Comparison of ENCODE assay signal across 12 cellular contexts in genomic region chr17:15409721-15410247, GRCh38. TPM values are rescaled to one million over a fixed set of nuclear protein-coding genes. Genes with fewer than 3 reads are reported as not detected.
A peak's percentile ranks its signal among the peaks of the same experiment; 100 is the strongest.
DNase-seq lines count a peak whose midpoint lies in the region; ATAC-seq and TF ChIP-seq lines count a peak whose summit lies in the region.
"Had no signal": no experiment of that assay in that cellular context is flagged by ENCODE, and none has a peak within 500 bp of the region (broad histone marks: within the 10 kb centered on the region; RNA-seq: fewer than 3 reads in every experiment).

No MANE protein-coding gene starts in this region.

- H3K79me2 ChIP-seq in SK-N-SH (ENCODE audit: insufficient read depth): no peaks in the 10 kb centered on the region

- H3K4me2 ChIP-seq in SK-N-SH: peak overlapping the region; percentile 12; the same call in 1 of the 2 replicates

- no peak for TF ChIP-seq RAD21 in SK-N-SH (IDR thresholded peaks at IDR 0.05; ENCODE audit: low read length)

- TF ChIP-seq POLR2A in ovary (IDR thresholded peaks at IDR 0.05): peak; percentile 40

- WGBS in SK-N-SH (ENCODE audit: low lambda C conversion rate): 64% methylated on average over 14 of the region's 14 CpGs
- 1 to 8% (median 5%) methylated on average over 14 of the region's 14 CpGs for WGBS in ovary, 3 donors

- peaks cover 7% of the 10 kb centered on the region for H3F3A ChIP-seq in SK-N-SH (replicated peaks; ENCODE audit: insufficient read depth)

- ATAC-seq in GM19023 (IDR thresholded peaks at IDR 0.05; ENCODE audit: unreplicated experiment): no peak
- ATAC-seq in HG03442 (IDR thresholded peaks at IDR 0.05; ENCODE audit: unreplicated experiment): no peak

- H3K36me3 ChIP-seq in SK-N-SH (replicated peaks in 1 of 2; ENCODE audit: control insufficient read depth in 1 of 2, insufficient read depth in 2 of 2, low read length in 1 of 2) (no peaks in the 10 kb centered on the region), ovary (no peaks in the 10 kb centered on the region)
- H3K36me3 ChIP-seq: BLaER1 treated with 17β-estradiol and CSF1 and Interleukin-3, amounts not matched to agents 10 nM and 100 nM; WERI-Rb-1 had no signal

- CTCF ChIA-PET in SK-N-SH (lab: Yijun Ruan, JAX): interaction anchor here (2.3 kb wide), 1 partner anchor 147 kb away, joined by 6 read pairs; no protein-coding TSS in a partner anchor

- H2AFZ ChIP-seq in SK-N-SH (ENCODE audit: low read depth): peak overlapping the region; percentile 38

- no peak overlapping the region for H3K9ac ChIP-seq in SK-N-SH
- H3K9ac ChIP-seq: BLaER1 treated with 17β-estradiol and CSF1 and Interleukin-3, amounts not matched to agents 10 nM and 100 nM had no signal

- H4K20me1 ChIP-seq in SK-N-SH (ENCODE audit: insufficient read depth): no peaks in the 10 kb centered on the region
- H4K20me1 ChIP-seq: BLaER1 treated with 17β-estradiol and CSF1 and Interleukin-3, amounts not matched to agents 10 nM and 100 nM had no signal

- POLR2A ChIA-PET in SK-N-SH (lab: Yijun Ruan, JAX): no interaction called here

- TF ChIP-seq EP300 in SK-N-SH (IDR thresholded peaks at IDR 0.05; ENCODE audit: borderline replicate concordance in 1 of 2, low read depth in 1 of 2, low read length in 1 of 2) (0 out of 4 replicates have a peak, but pooled peaks of 1 of the 2 experiments have one; percentile 64), ovary (IDR thresholded peaks at IDR 0.05) (peak; percentile 37)

- H3K4me3 ChIP-seq in SK-N-SH (ENCODE audit: low read depth in 2 of 2, low read length in 1 of 2) (no peak overlapping the region), foreskin fibroblast (ENCODE audit: low read depth in 1 of 2, low read length in 2 of 2) (peak overlapping the region; percentile 30 to 46), ovary (peak overlapping the region; percentile 23)
- H3K4me3 ChIP-seq: BLaER1 treated with 17β-estradiol and CSF1 and Interleukin-3, amounts not matched to agents 10 nM and 100 nM had no signal

- TF ChIP-seq CTCF in SK-N-SH (IDR thresholded peaks at IDR 0.05) (no peak), foreskin fibroblast (IDR thresholded peaks at IDR 0.05; ENCODE audit: low read depth, low read length) (no peak), ovary (IDR thresholded peaks at IDR 0.05) (no peak)

- intact Hi-C loops in ovary (cut with DNase I): loop anchor here in 1 of 4 donors (5.0 kb wide), 1 partner anchor 147 kb away; no protein-coding TSS in a partner anchor

- H3K9me2 ChIP-seq in SK-N-SH: no peaks in the 10 kb centered on the region

- H3K27ac ChIP-seq in SK-N-SH (ENCODE audit: low read depth in 2 of 2, low read length in 1 of 2): peak overlapping the region; percentile 50 to 78; a peak in 3 of 4 replicates
- H3K27ac ChIP-seq in ovary: peak overlapping the region; percentile 47 to 65
- H3K27ac ChIP-seq: BLaER1 treated with 17β-estradiol and CSF1 and Interleukin-3, amounts not matched to agents 10 nM and 100 nM; WERI-Rb-1 had no signal

- DNase-seq in AG08395 (ENCODE audit: low spot score) (peak; percentile 93), SK-N-SH (no peak), foreskin fibroblast (peak; percentile 88 to 93), ovary (peak; percentile 67 to 78 (median 71)), GM19238 (ENCODE audit: insufficient read length, low spot score) (no peak), NCI-H1694 treated with DMSO at 0.1 percent for 48 hours (lab: John Stamatoyannopoulos, UW) (no peak)
- DNase-seq: naive B cell, NCI-H510A treated with DMSO at 0.1 percent for 48 hours, WERI-Rb-1 had no signal

- H3K27me3 ChIP-seq in SK-N-SH (ENCODE audit: insufficient read depth) (no peaks in the 10 kb centered on the region), ovary (no peaks in the 10 kb centered on the region)
- H3K27me3 ChIP-seq: BLaER1 treated with 17β-estradiol and CSF1 and Interleukin-3, amounts not matched to agents 10 nM and 100 nM had no signal

- H3K4me1 ChIP-seq in SK-N-SH (ENCODE audit: control insufficient read depth in 1 of 2, insufficient read depth in 2 of 2, low read depth in 1 of 2, low read length in 1 of 2) (peaks cover 3 to 12% of the 10 kb centered on the region in 2 experiments; a peak in 2 of 4 replicates), ovary (ENCODE audit: insufficient read depth) (peaks cover 10% of the 10 kb centered on the region)

- H3K9me3 ChIP-seq in SK-N-SH: no peaks in the 10 kb centered on the region
- no peaks in the 10 kb centered on the region for H3K9me3 ChIP-seq in ovary
- H3K9me3 ChIP-seq: BLaER1 treated with 17β-estradiol and CSF1 and Interleukin-3, amounts not matched to agents 10 nM and 100 nM had no signal

TF ChIP-seq in SK-N-SH, 30 proteins besides CTCF, POLR2A, EP300 and RAD21 (continues in another document):
- no peak for TF ChIP-seq POLR2AphosphoS5 (IDR thresholded peaks at IDR 0.05; ENCODE audit: low read depth, low read length)
- TF ChIP-seq MEF2A (IDR thresholded peaks at IDR 0.05; ENCODE audit: borderline replicate concordance, low read depth): no peak
- TF ChIP-seq USF2 (IDR thresholded peaks at IDR 0.05; ENCODE audit: borderline replicate concordance, low read depth, low read length): no peak
- no peak for TF ChIP-seq GATA2 (CRISPR knock-in tag; IDR thresholded peaks at IDR 0.05)
- no peak for TF ChIP-seq SMC3 (IDR thresholded peaks at IDR 0.05; ENCODE audit: low read depth, low read length)
- no peak for TF ChIP-seq MXI1 (IDR thresholded peaks at IDR 0.05; ENCODE audit: low read depth, low read length)
- no peak for TF ChIP-seq EZH2phosphoT487 (IDR thresholded peaks at IDR 0.05; ENCODE audit: borderline replicate concordance, low read depth)
- no peak for TF ChIP-seq REST (IDR thresholded peaks at IDR 0.05; ENCODE audit: low read depth, low read length)
- peak; percentile 75 for TF ChIP-seq JUND (IDR thresholded peaks at IDR 0.05)
- TF ChIP-seq NFIC (IDR thresholded peaks at IDR 0.05; ENCODE audit: borderline replicate concordance): peak; percentile 62
- TF ChIP-seq RXRA (IDR thresholded peaks at IDR 0.05; ENCODE audit: borderline replicate concordance, low read depth): peak; percentile 23; the same call in 1 of the 2 replicates
- no peak for TF ChIP-seq FOXM1 (IDR thresholded peaks at IDR 0.05; ENCODE audit: low read depth)
- TF ChIP-seq YY1 (IDR thresholded peaks at IDR 0.05; ENCODE audit: low read depth): no peak
- no peak for TF ChIP-seq RCOR1 (IDR thresholded peaks at IDR 0.05; ENCODE audit: low read length)
- TF ChIP-seq TCF12 (IDR thresholded peaks at IDR 0.05): peak; percentile 67
- TF ChIP-seq ELF1 (IDR thresholded peaks at IDR 0.05): no peak
- TF ChIP-seq CHD2 (IDR thresholded peaks at IDR 0.05; ENCODE audit: low read length, partially characterized antibody): no peak
- TF ChIP-seq TEAD4 (IDR thresholded peaks at IDR 0.05; ENCODE audit: borderline replicate concordance, insufficient read depth): peak; percentile 35; the same call in 1 of the 2 replicates
- no peak for TF ChIP-seq SIN3A (IDR thresholded peaks at IDR 0.05; ENCODE audit: borderline replicate concordance, low read depth, low read length)
- TF ChIP-seq USF1 (IDR thresholded peaks at IDR 0.05; ENCODE audit: borderline replicate concordance, low read depth): no peak
- TF ChIP-seq GABPA (IDR thresholded peaks at IDR 0.05; ENCODE audit: low read depth): no peak

RNA-seq across cellular contexts. Expression of gene CDRT4, which starts 57.6 kb away (rescaled TPM):
- polyA plus RNA-seq in SK-N-SH (2012; rRNA removed): 3.8 and 4.6 TPM in 2 replicates
- 0.15 and 0.39 TPM in 2 replicates for polyA plus RNA-seq in SK-N-SH (2012; cell fraction: cytosol; rRNA removed)
- 39.1 and 56.6 TPM in 2 replicates for polyA plus RNA-seq in SK-N-SH (2012; cell fraction: nucleus; rRNA removed)
- total RNA-seq in ovary: 10 to 100 TPM in 2 of 7 donors, 1 to 10 TPM in 5; 4.1 to 11.7 (median 7.2) TPM
- 1 to 10 TPM; 4.7 to 7.4 TPM for polyA plus RNA-seq in ovary

Comparison
In these comparisons a context has a peak if more than half of its experiments do, and no peak if none do; other contexts are left out.
1. DNase-seq: peak in AG08395 (single experiment), foreskin fibroblast (2 of 2) and ovary (5 of 5); none in SK-N-SH (single experiment), GM19238 (single experiment) and NCI-H1694 treated with DMSO at 0.1 percent for 48 hours (single experiment).
2. H3K4me3 ChIP-seq: peak in foreskin fibroblast (2 of 2) and ovary (single experiment); none in SK-N-SH (0 of 2).